ENCODE assay signal across 26 cellular contexts in the genomic region with DNA sequence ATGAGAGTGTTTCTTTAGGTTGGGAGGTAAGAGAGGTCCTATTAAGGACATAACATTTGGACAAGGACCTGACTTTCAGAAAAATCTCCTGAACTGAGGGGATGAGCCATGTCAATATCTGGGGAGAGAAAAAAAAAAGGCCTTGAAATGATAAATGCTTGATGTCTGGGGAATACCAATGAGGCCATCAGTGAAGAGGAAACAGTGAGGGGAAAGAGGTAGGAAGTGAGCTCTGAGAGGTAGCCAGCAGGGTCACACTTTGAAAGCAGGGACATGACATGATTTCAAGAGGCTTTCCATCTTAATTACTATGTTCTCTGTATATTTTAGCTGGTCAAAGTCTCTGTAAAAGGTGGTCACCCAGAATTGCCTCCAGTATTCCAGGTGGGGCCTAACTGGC. TPM values are rescaled to one million over a fixed set of nuclear protein-coding genes. Genes with fewer than 3 reads are reported as not detected.
"Had no signal": no experiment of that assay in that cellular context is flagged by ENCODE, and none has a peak within 500 bp of the region (broad histone marks: within the 10 kb centered on the region; RNA-seq: fewer than 3 reads in every experiment).

No MANE protein-coding gene starts in this region.

- H3K36me3 Mint-ChIP-seq: natural killer cell; stimulated activated naive B cell treated with anti-CD40 and anti-IgM and Interleukin-4, amounts not matched to agents 10 μg/mL and 1 μg/mL and 100 μg/mL, for 72 hours had no signal

- H3K4me2 ChIP-seq: smooth muscle cell had no signal

- H3K9me3 ChIP-seq: esophagus muscularis mucosa, left ventricle myocardium inferior, sigmoid colon, transverse colon had no signal

- H3K4me3 Mint-ChIP-seq: activated T-cell treated with anti-CD3 and anti-CD28 coated beads, Interleukin-2, amount 50 U/mL, for 24 hours; natural killer cell; stimulated activated naive B cell treated with anti-CD40 and anti-IgM and Interleukin-4, amounts not matched to agents 10 μg/mL and 1 μg/mL and 100 μg/mL, for 72 hours had no signal

- H3K36me3 ChIP-seq: esophagus muscularis mucosa, left ventricle myocardium inferior, sigmoid colon, transverse colon had no signal

- H3K27ac Mint-ChIP-seq: activated T-cell treated with anti-CD3 and anti-CD28 coated beads, Interleukin-2, amount 50 U/mL, for 24 hours; activated T-helper 2 cell treated with anti-CD3 and anti-CD28 coated beads, Interferon-gamma antibody, Interleukin-2, Interleukin-4, amounts not matched to agents 10 μg/mL and 5 μg/mL and 100 μg/mL, durations not matched to agents 14 hours and 24 hours and 36 hours; natural killer cell; progenitor cell of endocrine pancreas; stimulated activated naive B cell treated with anti-CD40 and anti-IgM and Interleukin-4, amounts not matched to agents 10 μg/mL and 1 μg/mL and 100 μg/mL, for 72 hours had no signal

- ATAC-seq: natural killer cell; stimulated activated naive B cell treated with anti-CD40 and anti-IgM and Interleukin-4, amounts not matched to agents 10 μg/mL and 1 μg/mL and 100 μg/mL, for 72 hours had no signal

- H3K27me3 ChIP-seq: esophagus muscularis mucosa, sigmoid colon, transverse colon had no signal

- DNase-seq: activated CD4-positive, alpha-beta T cell treated with anti-CD3 and anti-CD28 coated beads for 1 hour; activated CD8-positive, alpha-beta memory T cell treated with anti-CD3 and anti-CD28 coated beads for 24 hours; activated CD8-positive, alpha-beta memory T cell treated with anti-CD3 and anti-CD28 coated beads, Interleukin-2, amount 50 U/mL, for 4 hours; activated naive CD4-positive, alpha-beta T cell treated with Interleukin-2 at 50 U/mL for 16 hours; activated T-cell treated with anti-CD3 and anti-CD28 coated beads, Interleukin-2, amount 50 U/mL, for 24 hours; cerebellar nuclear complex; glutamatergic neuron; hippocampal formation; left ventricle myocardium inferior; natural killer cell; retina; sigmoid colon; stimulated activated CD4-positive, alpha-beta T cell treated with anti-CD3 and anti-CD28 coated beads, Interleukin-15, amount 100 ng/mL, for 24 hours; stimulated activated naive B cell treated with anti-CD40 and anti-IgM and Interleukin-4, amounts not matched to agents 10 μg/mL and 1 μg/mL and 100 μg/mL, for 72 hours; transverse colon had no signal

- H3K27ac ChIP-seq: coronary artery, esophagus muscularis mucosa, left ventricle myocardium inferior, sigmoid colon, transverse colon, VCaP had no signal

- FAIRE-seq: frontal cortex, urothelium cell line had no signal

- H3K9me3 Mint-ChIP-seq: activated T-cell treated with anti-CD3 and anti-CD28 coated beads, Interleukin-2, amount 50 U/mL, for 24 hours; activated T-helper 2 cell treated with anti-CD3 and anti-CD28 coated beads, Interferon-gamma antibody, Interleukin-2, Interleukin-4, amounts not matched to agents 10 μg/mL and 5 μg/mL and 100 μg/mL, durations not matched to agents 14 hours and 24 hours and 36 hours; natural killer cell; stimulated activated naive B cell treated with anti-CD40 and anti-IgM and Interleukin-4, amounts not matched to agents 10 μg/mL and 1 μg/mL and 100 μg/mL, for 72 hours had no signal

- H3K4me3 ChIP-seq: coronary artery, esophagus muscularis mucosa, left ventricle myocardium inferior, sigmoid colon, smooth muscle cell, transverse colon had no signal

- H3K27me3 Mint-ChIP-seq: activated T-cell treated with anti-CD3 and anti-CD28 coated beads, Interleukin-2, amount 50 U/mL, for 24 hours; stimulated activated naive B cell treated with anti-CD40 and anti-IgM and Interleukin-4, amounts not matched to agents 10 μg/mL and 1 μg/mL and 100 μg/mL, for 72 hours had no signal

RNA-seq across cellular contexts. Expression of a gene that starts 9.9 kb away (rescaled TPM):
- total RNA-seq: activated T-helper 2 cell treated with anti-CD3 and anti-CD28 coated beads, Interferon-gamma antibody, Interleukin-2, Interleukin-4, amounts not matched to agents 10 μg/mL and 5 μg/mL and 100 μg/mL, durations not matched to agents 14 hours and 24 hours and 36 hours; frontal cortex; left ventricle myocardium inferior; lung microvascular endothelial cell; natural killer cell; osteocyte; progenitor cell of endocrine pancreas; smooth muscle cell; temporal lobe; transverse colon had no signal
- polyA plus RNA-seq: smooth muscle cell had no signal
